ENCODE assay signal across 2 cellular contexts in the genomic region with DNA sequence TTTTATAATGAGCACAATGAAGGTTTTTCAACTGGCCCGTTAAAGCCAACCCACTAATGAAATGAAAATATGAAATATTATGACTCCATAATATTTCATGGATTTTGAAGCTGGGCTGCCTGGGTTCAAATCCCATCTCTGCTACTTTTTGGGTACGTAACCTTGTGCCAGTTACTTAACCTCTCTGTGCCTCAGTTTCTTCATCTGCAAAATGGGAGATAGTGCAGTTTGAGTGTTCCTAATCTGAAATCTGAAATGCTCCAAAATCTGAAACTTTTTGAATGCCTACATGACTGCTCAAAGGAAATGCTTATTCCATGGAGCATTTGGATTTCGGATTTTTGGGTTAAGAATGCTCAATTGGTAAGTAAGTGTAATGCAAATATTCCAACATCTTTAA.
TF ChIP-seq lines count a peak whose summit lies in the region.

No MANE protein-coding gene starts in this region.

TF ChIP-seq in K562, 482 proteins besides CTCF, POLR2A, EP300 and RAD21:
- TF ChIP-seq ATF4 (CRISPR knock-in tag; IDR thresholded peaks at IDR 0.05) (no peak), SETDB1 (IDR thresholded peaks at IDR 0.05; ENCODE audit: low read length) (no peak), DLX4 (CRISPR knock-in tag; IDR thresholded peaks at IDR 0.05) (no peak), MYBL2 (IDR thresholded peaks at IDR 0.05; ENCODE audit: low read depth) (no peak), MYBL2 (CRISPR knock-in tag; IDR thresholded peaks at IDR 0.05; ENCODE audit: borderline replicate concordance) (no peak), HNRNPLL (IDR thresholded peaks at IDR 0.05; ENCODE audit: low read depth, low read length, poor library complexity, severe bottlenecking) (no peak), RBM25 (IDR thresholded peaks at IDR 0.05; ENCODE audit: low read depth, low read length, severe bottlenecking) (peak; percentile 69)

TF ChIP-seq in endothelial cell of umbilical vein, 7 proteins besides CTCF, POLR2A, EP300 and RAD21:
- TF ChIP-seq MYC (IDR thresholded peaks at IDR 0.05; ENCODE audit: low read depth, low read length) (no peak), JUN (IDR thresholded peaks at IDR 0.05; ENCODE audit: borderline replicate concordance, insufficient read depth, insufficient read length, low read depth) (no peak), GATA2 (IDR thresholded peaks at IDR 0.05; ENCODE audit: insufficient read depth, insufficient read length, low read depth, low read length) (no peak), FOS (IDR thresholded peaks at IDR 0.05; ENCODE audit: borderline replicate concordance, insufficient read depth, low read length) (no peak), MAX (IDR thresholded peaks at IDR 0.05; ENCODE audit: insufficient read depth, insufficient read length) (no peak), POLR2AphosphoS5 (IDR thresholded peaks at IDR 0.05; ENCODE audit: insufficient read depth, low read depth, low read length) (no peak), EZH2 (IDR thresholded peaks at IDR 0.05; ENCODE audit: borderline replicate concordance, low read depth, low read length, severe bottlenecking) (no peak)
